ENCODE assay signal across 2 cellular contexts in genomic region chr1:158458263-158458662, GRCh38.
TF ChIP-seq lines count a peak whose summit lies in the region.

No MANE protein-coding gene starts in this region.

TF ChIP-seq in SK-N-SH treated with all-trans-retinoic acid at 6 μM for 48 hours, 23 proteins besides CTCF, POLR2A, EP300 and RAD21 (continued from another document):
- TF ChIP-seq, protein P1, sequence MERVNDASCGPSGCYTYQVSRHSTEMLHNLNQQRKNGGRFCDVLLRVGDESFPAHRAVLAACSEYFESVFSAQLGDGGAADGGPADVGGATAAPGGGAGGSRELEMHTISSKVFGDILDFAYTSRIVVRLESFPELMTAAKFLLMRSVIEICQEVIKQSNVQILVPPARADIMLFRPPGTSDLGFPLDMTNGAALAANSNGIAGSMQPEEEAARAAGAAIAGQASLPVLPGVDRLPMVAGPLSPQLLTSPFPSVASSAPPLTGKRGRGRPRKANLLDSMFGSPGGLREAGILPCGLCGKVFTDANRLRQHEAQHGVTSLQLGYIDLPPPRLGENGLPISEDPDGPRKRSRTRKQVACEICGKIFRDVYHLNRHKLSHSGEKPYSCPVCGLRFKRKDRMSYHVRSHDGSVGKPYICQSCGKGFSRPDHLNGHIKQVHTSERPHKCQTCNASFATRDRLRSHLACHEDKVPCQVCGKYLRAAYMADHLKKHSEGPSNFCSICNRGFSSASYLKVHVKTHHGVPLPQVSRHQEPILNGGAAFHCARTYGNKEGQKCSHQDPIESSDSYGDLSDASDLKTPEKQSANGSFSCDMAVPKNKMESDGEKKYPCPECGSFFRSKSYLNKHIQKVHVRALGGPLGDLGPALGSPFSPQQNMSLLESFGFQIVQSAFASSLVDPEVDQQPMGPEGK (CRISPR knock-in tag; IDR thresholded peaks at IDR 0.05; ENCODE audit: borderline replicate concordance): peak; percentile 75; the same call in 1 of the 2 replicates

TF ChIP-seq in SK-N-SH, 30 proteins besides CTCF, POLR2A, EP300 and RAD21:
- TF ChIP-seq, protein P2, sequence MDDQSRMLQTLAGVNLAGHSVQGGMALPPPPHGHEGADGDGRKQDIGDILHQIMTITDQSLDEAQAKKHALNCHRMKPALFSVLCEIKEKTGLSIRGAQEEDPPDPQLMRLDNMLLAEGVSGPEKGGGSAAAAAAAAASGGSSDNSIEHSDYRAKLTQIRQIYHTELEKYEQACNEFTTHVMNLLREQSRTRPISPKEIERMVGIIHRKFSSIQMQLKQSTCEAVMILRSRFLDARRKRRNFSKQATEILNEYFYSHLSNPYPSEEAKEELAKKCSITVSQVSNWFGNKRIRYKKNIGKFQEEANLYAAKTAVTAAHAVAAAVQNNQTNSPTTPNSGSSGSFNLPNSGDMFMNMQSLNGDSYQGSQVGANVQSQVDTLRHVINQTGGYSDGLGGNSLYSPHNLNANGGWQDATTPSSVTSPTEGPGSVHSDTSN (IDR thresholded peaks at IDR 0.05): no peak
- TF ChIP-seq TEAD4 (IDR thresholded peaks at IDR 0.05; ENCODE audit: borderline replicate concordance, insufficient read depth): no peak
- TF ChIP-seq, protein P3, sequence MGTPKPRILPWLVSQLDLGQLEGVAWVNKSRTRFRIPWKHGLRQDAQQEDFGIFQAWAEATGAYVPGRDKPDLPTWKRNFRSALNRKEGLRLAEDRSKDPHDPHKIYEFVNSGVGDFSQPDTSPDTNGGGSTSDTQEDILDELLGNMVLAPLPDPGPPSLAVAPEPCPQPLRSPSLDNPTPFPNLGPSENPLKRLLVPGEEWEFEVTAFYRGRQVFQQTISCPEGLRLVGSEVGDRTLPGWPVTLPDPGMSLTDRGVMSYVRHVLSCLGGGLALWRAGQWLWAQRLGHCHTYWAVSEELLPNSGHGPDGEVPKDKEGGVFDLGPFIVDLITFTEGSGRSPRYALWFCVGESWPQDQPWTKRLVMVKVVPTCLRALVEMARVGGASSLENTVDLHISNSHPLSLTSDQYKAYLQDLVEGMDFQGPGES (IDR thresholded peaks at IDR 0.05; ENCODE audit: low read depth, low read length): no peak
- no peak for TF ChIP-seq RFX5 (IDR thresholded peaks at IDR 0.05; ENCODE audit: low read length)
- TF ChIP-seq RXRA (IDR thresholded peaks at IDR 0.05; ENCODE audit: borderline replicate concordance, low read depth): no peak
- no peak for TF ChIP-seq REST (IDR thresholded peaks at IDR 0.05; ENCODE audit: low read depth, low read length)
- TF ChIP-seq TAF1 (IDR thresholded peaks at IDR 0.05; ENCODE audit: borderline replicate concordance, low read depth, low read length): no peak
- TF ChIP-seq MEF2A (IDR thresholded peaks at IDR 0.05; ENCODE audit: borderline replicate concordance, low read depth): no peak
- no peak for TF ChIP-seq NFIC (IDR thresholded peaks at IDR 0.05; ENCODE audit: borderline replicate concordance)
- no peak for TF ChIP-seq USF2 (IDR thresholded peaks at IDR 0.05; ENCODE audit: borderline replicate concordance, low read depth, low read length)
- no peak for TF ChIP-seq RCOR1 (IDR thresholded peaks at IDR 0.05; ENCODE audit: low read length)
- TF ChIP-seq POLR2AphosphoS5 (IDR thresholded peaks at IDR 0.05; ENCODE audit: low read depth, low read length): no peak
- TF ChIP-seq GATA2 (CRISPR knock-in tag; IDR thresholded peaks at IDR 0.05): no peak
- TF ChIP-seq MAX (IDR thresholded peaks at IDR 0.05; ENCODE audit: low read depth): no peak
- TF ChIP-seq JUND (IDR thresholded peaks at IDR 0.05): no peak
